ENCODE assay signal across 20 cellular contexts in genomic region chr9:33659915-33660314, GRCh38.
"Had no signal": no experiment of that assay in that cellular context is flagged by ENCODE, and none has a peak within 500 bp of the region (broad histone marks: within the 10 kb centered on the region; RNA-seq: fewer than 3 reads in every experiment).

No MANE protein-coding gene starts in this region.

- H3K4me3 ChIP-seq: colonic mucosa, esophagus muscularis mucosa, right atrium auricular region, transverse colon had no signal

- H3K9me3 Mint-ChIP-seq: activated B cell treated with CpG ODN at 0.5 μM for 24 hours; activated CD4-positive, alpha-beta T cell treated with anti-CD3 and anti-CD28 coated beads, Interleukin-2, amount 10 ng/mL, durations not matched to agents 7 days and 5 days; activated T-cell treated with anti-CD3 and anti-CD28 coated beads, Interleukin-2, amount 50 U/mL, for 72 hours; brain; natural killer cell treated with Interleukin-12 subunit alpha and Interleukin-12 subunit beta and Interleukin-15 and Interleukin-18, amount 100 ng/mL, for 72 hours had no signal

- H3K4me1 Mint-ChIP-seq: activated B cell treated with CpG ODN at 0.5 μM for 24 hours; activated CD4-positive, alpha-beta T cell treated with anti-CD3 and anti-CD28 coated beads, Interleukin-2, amount 10 ng/mL, durations not matched to agents 7 days and 5 days; brain had no signal

- H3K4me1 ChIP-seq: colonic mucosa, esophagus muscularis mucosa, right atrium auricular region, transverse colon had no signal

- H3K27ac Mint-ChIP-seq: activated B cell treated with CpG ODN at 0.5 μM for 24 hours; activated CD4-positive, alpha-beta T cell treated with anti-CD3 and anti-CD28 coated beads, Interleukin-2, amount 10 ng/mL, durations not matched to agents 7 days and 5 days; activated naive CD8-positive, alpha-beta T cell; activated T-cell treated with anti-CD3 and anti-CD28 coated beads, Interleukin-2, amount 50 U/mL, for 72 hours; brain; natural killer cell treated with Interleukin-12 subunit alpha and Interleukin-12 subunit beta and Interleukin-15 and Interleukin-18, amount 100 ng/mL, for 72 hours; progenitor cell of endocrine pancreas had no signal

- H3K9me3 ChIP-seq: colonic mucosa, esophagus muscularis mucosa, right atrium auricular region, transverse colon had no signal

- H3K36me3 Mint-ChIP-seq: activated naive CD8-positive, alpha-beta T cell; brain; natural killer cell treated with Interleukin-12 subunit alpha and Interleukin-12 subunit beta and Interleukin-15 and Interleukin-18, amount 100 ng/mL, for 72 hours had no signal

- H3K27ac ChIP-seq: colonic mucosa, esophagus muscularis mucosa, right atrium auricular region, transverse colon had no signal

- H3K27me3 ChIP-seq: colonic mucosa, right atrium auricular region had no signal

- H3K4me3 Mint-ChIP-seq: activated B cell treated with CpG ODN at 0.5 μM for 24 hours; activated CD4-positive, alpha-beta T cell treated with anti-CD3 and anti-CD28 coated beads, Interleukin-2, amount 10 ng/mL, durations not matched to agents 7 days and 5 days; activated naive CD8-positive, alpha-beta T cell; activated T-cell treated with anti-CD3 and anti-CD28 coated beads, Interleukin-2, amount 50 U/mL, for 72 hours; brain; natural killer cell treated with Interleukin-12 subunit alpha and Interleukin-12 subunit beta and Interleukin-15 and Interleukin-18, amount 100 ng/mL, for 72 hours had no signal

- H3K36me3 ChIP-seq: colonic mucosa, esophagus muscularis mucosa, right atrium auricular region, transverse colon had no signal

- ATAC-seq: activated T-cell treated with anti-CD3 and anti-CD28 coated beads, Interleukin-2, amount 50 U/mL, for 72 hours; left ventricle myocardium superior; natural killer cell treated with Interleukin-12 subunit alpha and Interleukin-12 subunit beta and Interleukin-15 and Interleukin-18, amount 100 ng/mL, for 72 hours had no signal

- DNase-seq: activated B cell treated with CpG ODN at 0.5 μM for 24 hours; activated CD4-positive, alpha-beta T cell treated with anti-CD3 and anti-CD28 coated beads, Interleukin-2, amount 10 ng/mL, durations not matched to agents 7 days and 5 days; activated CD8-positive, alpha-beta memory T cell treated with anti-CD3 and anti-CD28 coated beads, Interleukin-2, amount 50 U/mL, for 48 hours; activated gamma-delta T cell; activated T-cell treated with anti-CD3 and anti-CD28 coated beads, Interleukin-2, amount 50 U/mL, for 72 hours; central memory CD4-positive, alpha-beta T cell; colonic mucosa; hypothalamus; left ventricle myocardium superior; mesendoderm; small intestine; stimulated activated CD4-positive, alpha-beta T cell treated with anti-CD3 and anti-CD28 coated beads, Interleukin-4, amount 100 ng/mL, for 24 hours; stimulated activated naive CD4-positive, alpha-beta T cell treated with Interleukin-2 at 50 U/mL for 16 hours; transverse colon had no signal
